Comparison of ENCODE assay signal across 1 cellular context in genomic region chr1:95118019-95118499, GRCh38.
TF ChIP-seq lines count a peak whose summit lies in the region.

No MANE protein-coding gene starts in this region.

TF ChIP-seq in HepG2, 621 proteins besides CTCF, POLR2A, EP300 and RAD21:
- TF ChIP-seq ZNF383 (CRISPR knock-in tag; IDR thresholded peaks at IDR 0.05; ENCODE audit: borderline replicate concordance), result no peak
- TF ChIP-seq FOXJ3 (CRISPR knock-in tag; IDR thresholded peaks at IDR 0.05; ENCODE audit: borderline replicate concordance), result 0 out of 2 replicates have a peak, but pooled peaks have one; percentile 24
- TF ChIP-seq ZMYM3 (CRISPR knock-in tag; IDR thresholded peaks at IDR 0.05), result peak; percentile 84
- TF ChIP-seq RCOR2 (CRISPR knock-in tag; IDR thresholded peaks at IDR 0.05), result peak; percentile 23; the same call in 1 of the 2 replicates
- 0 out of 2 replicates have a peak, but pooled peaks have one; percentile 42 for TF ChIP-seq BRCA1 (CRISPR knock-in tag; IDR thresholded peaks at IDR 0.05)
- no peak for TF ChIP-seq FIP1L1 (IDR thresholded peaks at IDR 0.05; ENCODE audit: borderline replicate concordance, insufficient read depth, low read depth, low read length)
- TF ChIP-seq ZNF629 (CRISPR knock-in tag; conservative IDR thresholded peaks at IDR 0.05), result peak; percentile 93
- no peak for TF ChIP-seq PAX8 (CRISPR knock-in tag; IDR thresholded peaks at IDR 0.05; ENCODE audit: borderline replicate concordance)
- 0 out of 2 replicates have a peak, but pooled peaks have one; percentile 70 for TF ChIP-seq CBX2 (IDR thresholded peaks at IDR 0.05; ENCODE audit: low read depth, low read length)
- TF ChIP-seq CBX2 (CRISPR knock-in tag; IDR thresholded peaks at IDR 0.05; ENCODE audit: low read depth), result no peak
